Comparison of ENCODE assay signal across 8 cellular contexts in genomic region chr12:122835693-122836026, GRCh38.
DNase-seq lines count a peak whose midpoint lies in the region; ATAC-seq and TF ChIP-seq lines count a peak whose summit lies in the region.

No MANE protein-coding gene starts in this region.

- H3K27ac ChIP-seq in HEK293 (ENCODE audit: extremely low read depth, low read depth, low read length): no peak overlapping the region
- no peak overlapping the region for H3K27ac ChIP-seq in WERI-Rb-1

- H3K9me3 ChIP-seq in HEK293 (ENCODE audit: control insufficient read depth, insufficient read depth, low read depth, low read length) (no peaks in the 10 kb centered on the region), WERI-Rb-1 (ENCODE audit: severe bottlenecking) (no peaks in the 10 kb centered on the region), neuron (ENCODE audit: low read length) (no peaks in the 10 kb centered on the region)

- H2AFZ ChIP-seq in neuron (ENCODE audit: low read depth, low read length): peak overlapping the region; percentile 78

- no peak for ATAC-seq in HG03571 (IDR thresholded peaks at IDR 0.05; ENCODE audit: unreplicated experiment)

- POLR2A ChIA-PET in HEK293 (lab: Yijun Ruan, JAX): interaction anchor here (1.2 to 1.5 kb wide), 3 partner anchors 9 to 27 kb away, joined by 3 to 4 read pairs (median 3); no protein-coding TSS in a partner anchor

- TF ChIP-seq CTCF in HEK293 (tag by site-specific recombination; IDR thresholded peaks at IDR 0.05) (no peak), WERI-Rb-1 (IDR thresholded peaks at IDR 0.05; ENCODE audit: low read depth, low read length) (no peak), fibroblast of pulmonary artery (IDR thresholded peaks at IDR 0.05; ENCODE audit: low read length, missing control alignments) (no peak)

- H3K36me3 ChIP-seq in HEK293 (ENCODE audit: control insufficient read depth in 2 of 2, insufficient read depth in 1 of 2, low read length in 2 of 2) (peaks cover 0 to 7% of the 10 kb centered on the region in 2 experiments; a peak in 1 of 3 replicates), WERI-Rb-1 (no peaks in the 10 kb centered on the region), neuron (ENCODE audit: insufficient read depth, low read length) (peaks cover 2% of the 10 kb centered on the region)

- DNase-seq in D341Med (ENCODE audit: low spot score) (peak; percentile 85), WERI-Rb-1 (no peak), fibroblast of pulmonary artery (ENCODE audit: low read depth) (no peak), OCI-M1 (lab: John Stamatoyannopoulos, UW) (no peak), NCI-H187 treated with DMSO at 0.1 percent for 48 hours (lab: John Stamatoyannopoulos, UW) (no peak)

- CTCF ChIA-PET in HEK293 (lab: Yijun Ruan, JAX): interaction anchor here (1.6 kb wide), 1 partner anchor 42 kb away, joined by 5 read pairs; no protein-coding TSS in a partner anchor

- H3K4me3 ChIP-seq in HEK293 (ENCODE audit: low read depth, low read length) (peak overlapping the region; percentile 69), WERI-Rb-1 (ENCODE audit: low read depth, low read length) (peak overlapping the region; percentile 62), fibroblast of pulmonary artery (replicated peaks; ENCODE audit: low read depth, low read length) (peak overlapping the region; percentile 70), neuron (ENCODE audit: low read length) (peak overlapping the region; percentile 84)

- H3K4me1 ChIP-seq in HEK293 (ENCODE audit: control insufficient read depth, insufficient read depth, low read length): peaks cover 9% of the 10 kb centered on the region
- peaks cover 28% of the 10 kb centered on the region for H3K4me1 ChIP-seq in neuron (ENCODE audit: insufficient read depth, low read length)

- no peaks in the 10 kb centered on the region for H3K27me3 ChIP-seq in WERI-Rb-1 (ENCODE audit: insufficient read depth, low read depth, severe bottlenecking)
- no peaks in the 10 kb centered on the region for H3K27me3 ChIP-seq in neuron (ENCODE audit: insufficient read depth, low read length)

TF ChIP-seq in HEK293, 187 proteins besides CTCF, POLR2A, EP300 and RAD21:
- TF ChIP-seq ZNF692 (tag by site-specific recombination; IDR thresholded peaks at IDR 0.05) (no peak), ZNF398 (tag by site-specific recombination; IDR thresholded peaks at IDR 0.05) (no peak), ZNF521 (tag by site-specific recombination; IDR thresholded peaks at IDR 0.05) (no peak), ZNF76 (tag by site-specific recombination; IDR thresholded peaks at IDR 0.05; ENCODE audit: borderline replicate concordance, low read depth) (no peak), ZNF416 (tag by site-specific recombination; IDR thresholded peaks at IDR 0.05) (no peak), ZNF2 (tag by site-specific recombination; IDR thresholded peaks at IDR 0.05) (no peak), ZFP41 (tag by site-specific recombination; IDR thresholded peaks at IDR 0.05; ENCODE audit: borderline replicate concordance) (no peak), ZNF623 (tag by site-specific recombination; IDR thresholded peaks at IDR 0.05) (no peak), ZBTB6 (tag by site-specific recombination; IDR thresholded peaks at IDR 0.05) (no peak), KLF10 (tag by site-specific recombination; IDR thresholded peaks at IDR 0.05) (no peak)
TF ChIP-seq in HEK293: peak in this region for 0.
